Comparison of ENCODE assay signal across 29 cellular contexts in the genomic region with DNA sequence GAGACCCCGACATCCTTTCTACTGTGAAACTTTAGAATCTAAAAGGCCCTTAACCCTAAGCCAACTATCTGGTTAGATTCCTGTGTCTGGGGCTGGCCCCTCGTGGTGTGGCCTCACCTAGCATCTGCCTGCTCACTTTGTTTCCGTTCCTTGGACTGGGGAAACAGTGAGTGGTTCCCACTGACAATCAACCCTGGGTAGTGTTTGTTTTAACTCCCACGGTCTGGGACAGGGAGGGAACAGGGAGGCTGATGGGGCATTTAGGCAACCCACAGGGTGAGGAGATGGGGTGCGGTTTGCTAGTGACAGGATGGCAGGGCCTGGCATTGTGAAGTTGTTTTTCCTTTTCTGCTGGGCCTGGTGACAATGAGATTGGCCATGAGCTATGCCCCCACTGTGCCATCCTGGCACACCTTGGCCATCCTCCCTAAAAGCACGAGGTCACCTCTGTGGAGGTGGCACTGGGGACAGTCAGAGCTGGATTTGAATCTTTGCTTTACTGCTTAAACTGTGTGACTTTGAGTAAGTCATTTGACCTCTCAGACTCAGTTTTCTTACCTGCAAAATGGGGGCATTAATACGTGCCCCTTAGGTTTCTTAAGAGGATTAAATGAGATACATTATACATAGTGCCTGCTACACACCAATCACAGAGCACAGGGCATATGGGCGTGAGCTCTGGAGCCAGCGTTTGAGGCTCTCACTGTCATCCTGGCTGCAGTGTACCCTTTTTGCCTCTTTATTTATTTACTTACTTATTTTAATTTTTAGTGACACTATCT. TPM values are rescaled to one million over a fixed set of nuclear protein-coding genes. Genes with fewer than 3 reads are reported as not detected.
DNase-seq lines count a peak whose midpoint lies in the region; ATAC-seq, FAIRE-seq and TF ChIP-seq lines count a peak whose summit lies in the region.
"Had no signal": no experiment of that assay in that cellular context is flagged by ENCODE, and none has a peak within 500 bp of the region (broad histone marks: within the 10 kb centered on the region; RNA-seq: fewer than 3 reads in every experiment).

No MANE protein-coding gene starts in this region.

- peaks cover 2 to 22% of the 10 kb centered on the region in 2 experiments; a peak in 3 of 5 replicates for H3K27me3 ChIP-seq in HepG2 (ENCODE audit: control insufficient read depth in 1 of 2, insufficient read depth in 2 of 2, low read length in 2 of 2)
- H3K27me3 ChIP-seq: BE2C, MG63, SJCRH30 had no signal

- TF ChIP-seq POLR2A in A549 (IDR thresholded peaks at IDR 0.05; ENCODE audit: low read length) (no peak), HepG2 (IDR thresholded peaks at IDR 0.05; ENCODE audit: insufficient read depth in 1 of 2, low read depth in 2 of 2, low read length in 2 of 2) (no peak)

- H4K20me1 ChIP-seq in HepG2 (ENCODE audit: insufficient read depth, low read length), result no peaks in the 10 kb centered on the region; the same call in 1 of the 2 replicates

- TF ChIP-seq CTCF in A549 (IDR thresholded peaks at IDR 0.05), result no peak
- no peak for TF ChIP-seq CTCF in HepG2 (CRISPR knock-in tag; IDR thresholded peaks at IDR 0.05)
- no peak for TF ChIP-seq CTCF in HFFc6 (IDR thresholded peaks at IDR 0.05)

- H3K79me2 ChIP-seq in HepG2 (ENCODE audit: insufficient read depth, low read length), result no peaks in the 10 kb centered on the region

- POLR2A ChIA-PET in A549 (lab: Yijun Ruan, JAX), result no interaction called here
- POLR2A ChIA-PET in HepG2 (lab: Yijun Ruan, JAX), result no interaction called here

- H3K27ac Mint-ChIP-seq in central memory CD8-positive, alpha-beta T cell (ENCODE audit: low read depth), result peak overlapping the region; percentile 57
- H3K27ac Mint-ChIP-seq in HFFc6, result no peak overlapping the region
- H3K27ac Mint-ChIP-seq: CD8-positive, alpha-beta memory T cell had no signal

- in situ Hi-C loops in HepG2 (cut with HindIII; ENCODE audit: extremely low pct_ligation_motif_present, low pct_unique_long_range_greater_than_20kb), result loop anchor here (5.0 kb wide), 2 partner anchors 37 to 172 kb away; no protein-coding TSS in a partner anchor

- H3K4me3 ChIP-seq in A549 (no peak overlapping the region), HepG2 (replicated peaks in 1 of 3; ENCODE audit: insufficient read depth in 1 of 3, low read depth in 2 of 3, low read length in 3 of 3) (no peak overlapping the region)
- H3K4me3 ChIP-seq: HAP-1, MG63, PC-9, SJCRH30 had no signal

- TF ChIP-seq RAD21 in A549 (conservative IDR thresholded peaks at IDR 0.05 in 1 of 2, IDR thresholded peaks at IDR 0.05 in 1 of 2), result no peak
- no peak for TF ChIP-seq RAD21 in HepG2 (CRISPR knock-in tag; IDR thresholded peaks at IDR 0.05)

- CTCF ChIA-PET in A549 (lab: Yijun Ruan, JAX) (interaction anchor here (0.8 to 18.6 kb wide), 5 partner anchors 15 to 88 kb away, joined by 3 to 281 read pairs (median 29); no protein-coding TSS in a partner anchor), HepG2 (lab: Yijun Ruan, JAX; ENCODE audit: low intra/inter-chr PET ratio, low total read pairs) (interaction anchor here (3.1 to 3.6 kb wide), 2 partner anchors 27 to 40 kb away, joined by 24 to 47 read pairs; no protein-coding TSS in a partner anchor)

- H3K4me3 Mint-ChIP-seq in central memory CD8-positive, alpha-beta T cell, result no peak overlapping the region
- H3K4me3 Mint-ChIP-seq in HFFc6, result no peak overlapping the region
- H3K4me3 Mint-ChIP-seq: CD14-positive monocyte; CD8-positive, alpha-beta memory T cell had no signal

- no peaks in the 10 kb centered on the region for H3K9me3 ChIP-seq in A549
- H3K9me3 ChIP-seq in HepG2 (ENCODE audit: low read length), result no peaks in the 10 kb centered on the region
- H3K9me3 ChIP-seq: BE2C, HAP-1, MG63, SJCRH30 had no signal

- no peaks in the 10 kb centered on the region for H3K9me3 Mint-ChIP-seq in central memory CD8-positive, alpha-beta T cell
- no peaks in the 10 kb centered on the region for H3K9me3 Mint-ChIP-seq in HFFc6
- H3K9me3 Mint-ChIP-seq: CD8-positive, alpha-beta memory T cell had no signal

- no TSS peak for BruUV-seq in HepG2 (replicated peaks; lab: Mats Ljungman, UMichigan)

- no peaks in the 10 kb centered on the region for H3K4me1 Mint-ChIP-seq in central memory CD8-positive, alpha-beta T cell
- peaks cover 13% of the 10 kb centered on the region for H3K4me1 Mint-ChIP-seq in HFFc6 (ENCODE audit: low read depth)

- DNase-seq in A549 (ENCODE audit: low read depth in 1 of 2, low spot score in 1 of 2) (no peak), Daoy (ENCODE audit: low read depth) (peak; percentile 21), HepG2 (ENCODE audit: low spot score) (no peak), AML-193 (lab: John Stamatoyannopoulos, UW) (no peak), DMS 273 treated with DMSO at 0.1 percent for 48 hours (lab: John Stamatoyannopoulos, UW) (no peak), HFFc6 (no peak)
- no peak for DNase-seq in central memory CD8-positive, alpha-beta T cell (ENCODE audit: low spot score in 2 of 2)
- DNase-seq: BE2C; CD8-positive, alpha-beta memory T cell; DMS79 treated with DMSO at 0.1 percent for 48 hours; GOT3; KBM-7; MG63; NCI-H1105 treated with DMSO at 0.1 percent for 48 hours; NCI-H2029; NCI-H446; NCI-H524 treated with DMSO at 0.1 percent for 48 hours; NCI-H774; PC-9; SJCRH30 had no signal

- no peaks in the 10 kb centered on the region for H3K36me3 Mint-ChIP-seq in central memory CD8-positive, alpha-beta T cell (ENCODE audit: insufficient read depth)
- H3K36me3 Mint-ChIP-seq in HFFc6 (ENCODE audit: low read depth), result no peaks in the 10 kb centered on the region
- H3K36me3 Mint-ChIP-seq: CD14-positive monocyte; CD8-positive, alpha-beta memory T cell had no signal

- WGBS in A549 (ENCODE audit: missing lambda C conversion rate), result 77% methylated on average over 9 of the region's 9 CpGs
- WGBS in HepG2 (ENCODE audit: low lambda C conversion rate), result 29% methylated on average over 7 of the region's 9 CpGs

- peaks cover 46% of the 10 kb centered on the region for H3K4me1 ChIP-seq in A549
- H3K4me1 ChIP-seq in HepG2 (ENCODE audit: insufficient read depth, low read length), result peaks cover 18% of the 10 kb centered on the region
- H3K4me1 ChIP-seq: BE2C, HAP-1, SJCRH30 had no signal

- no peak overlapping the region for H3K4me2 ChIP-seq in A549
- H3K4me2 ChIP-seq in HepG2 (ENCODE audit: low read depth, low read length), result no peak overlapping the region
- H3K4me2 ChIP-seq: PC-9 had no signal

- intact Hi-C loops in HepG2 (cut with micrococcal nuclease; ENCODE audit: unreplicated experiment), result no loop called here

- no peak for FAIRE-seq in A549 (lab: Jason Lieb, UNC)
- FAIRE-seq in HepG2 (lab: Jason Lieb, UNC), result no peak

- no peaks in the 10 kb centered on the region for H3K36me3 ChIP-seq in HepG2 (replicated peaks in 1 of 2; ENCODE audit: control insufficient read depth in 1 of 2, insufficient read depth in 2 of 2, low read length in 2 of 2)
- H3K36me3 ChIP-seq: BE2C, HAP-1, MG63, SJCRH30 had no signal

- TF ChIP-seq EP300 in A549 (IDR thresholded peaks at IDR 0.05) (no peak), HepG2 (IDR thresholded peaks at IDR 0.05; ENCODE audit: low read depth in 2 of 2, low read length in 2 of 2) (no peak), HepG2 (CRISPR knock-in tag; IDR thresholded peaks at IDR 0.05; ENCODE audit: borderline replicate concordance) (no peak)

- ATAC-seq in A549 (no peak), HepG2 (no peak), GM21723 (IDR thresholded peaks at IDR 0.05; ENCODE audit: unreplicated experiment) (no peak)
- no peak for ATAC-seq in central memory CD8-positive, alpha-beta T cell (replicated peaks; ENCODE audit: extremely low read depth, poor library complexity, severe bottlenecking)
- ATAC-seq: Right ventricle myocardium inferior, SK-N-SH treated with all-trans-retinoic acid at 6 μM for 48 hours had no signal

- peaks cover 16% of the 10 kb centered on the region for H3K27me3 Mint-ChIP-seq in central memory CD8-positive, alpha-beta T cell
- peaks cover 7% of the 10 kb centered on the region for H3K27me3 Mint-ChIP-seq in HFFc6 (ENCODE audit: insufficient read depth)

- no peak overlapping the region for H3K9ac ChIP-seq in HepG2 (ENCODE audit: insufficient read depth, low read depth, low read length)

- H3K27ac ChIP-seq in A549, result peak overlapping the region; percentile 50 to 88
- no peak overlapping the region for H3K27ac ChIP-seq in HepG2 (ENCODE audit: extremely low read length, insufficient read depth, low read length)
- H3K27ac ChIP-seq: HL-60, PC-9, SJCRH30 had no signal

- H2AFZ ChIP-seq in HepG2 (ENCODE audit: low read length), result no peak overlapping the region
- H2AFZ ChIP-seq: PC-9 had no signal

RNA-seq across cellular contexts. Expression of gene CHRDL2, which starts 31.4 kb away (rescaled TPM):
- 1.8 and 2.3 TPM in 2 replicates for polyA plus RNA-seq in A549 (2011; rRNA removed)
- polyA plus RNA-seq in A549 (2012; cell fraction: cytosol; rRNA removed), result 4.9 and 6.3 TPM in 2 replicates
- polyA plus RNA-seq in A549 (2012; cell fraction: nucleus; rRNA removed), result 5.5 and 5.8 TPM in 2 replicates
- 2.6 to 5.8 TPM (median 5.4 TPM) in 3 replicates for polyA plus RNA-seq in A549 (2017; fragmentation: RNase III; extraction: RNeasy Plus Mini Kit Qiagen cat#74134 plus additional on column Dnase treatment)
- 1.7 and 3.4 TPM in 2 replicates for polyA minus RNA-seq in A549 (2011; rRNA and poly(A)+ RNA removed)
- not detected in 2 replicates for total RNA-seq in Daoy (2014; rRNA removed; shearing (Covaris generic))
- not detected in 2 replicates for total RNA-seq in HepG2 (2016; rRNA removed; fragmentation: Illumina TruSeq; extraction: Trizol)
- total RNA-seq in HepG2 (2016; cell fraction: cytosol; rRNA removed; fragmentation: Illumina TruSeq; extraction: Trizol; ENCODE audit: low read depth), result not detected in 2 replicates
- total RNA-seq in HepG2 (2016; cell fraction: insoluble cytoplasmic fraction; rRNA removed; fragmentation: Illumina TruSeq; extraction: Trizol), result not detected in 2 replicates
- total RNA-seq in HepG2 (2016; cell fraction: membrane; rRNA removed; fragmentation: Illumina TruSeq; extraction: Trizol), result not detected in 2 replicates
- total RNA-seq in HepG2 (2016; cell fraction: nucleus; rRNA removed; fragmentation: Illumina TruSeq; extraction: Trizol), result not detected in 2 replicates
- 0.04 TPM in 1 of 2 replicates, not detected in the other for polyA plus RNA-seq in HepG2 (2011; rRNA removed)
- 0.07 TPM in 1 of 2 replicates, not detected in the other for polyA plus RNA-seq in HepG2 (2011; cell fraction: cytosol; rRNA removed)
- polyA plus RNA-seq in HepG2 (2011; cell fraction: nucleus; rRNA removed), result 0.16 and 0.34 TPM in 2 replicates
- polyA plus RNA-seq in HepG2 (2012), result 0.17 and 1.2 TPM in 2 replicates
- 0.20 and 0.28 TPM in 2 replicates for polyA plus RNA-seq in HepG2 (2016; cell fraction: cytosol; fragmentation: Illumina TruSeq; extraction: Trizol; ENCODE audit: low read depth)
- 0.41 TPM in 1 of 2 replicates, not detected in the other for polyA plus RNA-seq in HepG2 (2016; cell fraction: insoluble cytoplasmic fraction; fragmentation: Illumina TruSeq; extraction: Trizol; ENCODE audit: low read depth)
- polyA plus RNA-seq in HepG2 (2016; cell fraction: membrane; fragmentation: Illumina TruSeq; extraction: Trizol; ENCODE audit: low read depth), result 0.17 TPM in 1 of 2 replicates, not detected in the other
- polyA plus RNA-seq in HepG2 (2016; cell fraction: nucleus; fragmentation: Illumina TruSeq; extraction: Trizol; ENCODE audit: insufficient read depth, low read depth), result 0.27 and 0.37 TPM in 2 replicates
- polyA minus RNA-seq in HepG2 (2011; rRNA and poly(A)+ RNA removed; ENCODE audit: low replicate concordance), result 0.20 and 1.1 TPM in 2 replicates
- polyA minus RNA-seq in HepG2 (2011; cell fraction: cytosol; rRNA and poly(A)+ RNA removed), result not detected in 2 replicates
- not detected in 2 replicates for polyA minus RNA-seq in HepG2 (2011; cell fraction: nucleus; rRNA and poly(A)+ RNA removed)
- not detected for total RNA-seq in HFFc6 (2021; fragmentation: NEBNext Ultra II Directional; extraction: Animal tissue kit (Norgen Biotek cat#: 25700))
- total RNA-seq: CD8-positive, alpha-beta memory T cell; HT-29; LHCN-M2; PC-9; RPMI7951; SJCRH30 had no signal
- polyA plus RNA-seq: CD14-positive monocyte; CD8-positive, alpha-beta memory T cell had no signal

RNA-seq across cellular contexts. Expression of gene RNF169, which starts 48.8 kb away (rescaled TPM):
- polyA plus RNA-seq in A549 (2011; rRNA removed) (10.7 and 11.1 TPM in 2 replicates), A549 (2017; fragmentation: RNase III; extraction: RNeasy Plus Mini Kit Qiagen cat#74134 plus additional on column Dnase treatment) (5.8 to 6.3 TPM (median 6.2 TPM) in 3 replicates), HepG2 (2011; rRNA removed) (4.8 and 5.3 TPM in 2 replicates)
- polyA plus RNA-seq in A549 (2012; cell fraction: cytosol; rRNA removed), result 1.2 and 1.4 TPM in 2 replicates
- polyA plus RNA-seq in A549 (2012; cell fraction: nucleus; rRNA removed), result 1.2 and 1.7 TPM in 2 replicates
- polyA minus RNA-seq in A549 (2011; rRNA and poly(A)+ RNA removed), result 25.6 and 28.7 TPM in 2 replicates
- total RNA-seq in Daoy (2014; rRNA removed; shearing (Covaris generic)), result 5.0 and 5.8 TPM in 2 replicates
- 14.2 and 17.0 TPM in 2 replicates for total RNA-seq in HepG2 (2016; rRNA removed; fragmentation: Illumina TruSeq; extraction: Trizol)
- total RNA-seq in HepG2 (2016; cell fraction: cytosol; rRNA removed; fragmentation: Illumina TruSeq; extraction: Trizol; ENCODE audit: low read depth), result 1.6 and 1.9 TPM in 2 replicates
- total RNA-seq in HepG2 (2016; cell fraction: insoluble cytoplasmic fraction; rRNA removed; fragmentation: Illumina TruSeq; extraction: Trizol), result 14.0 and 15.8 TPM in 2 replicates
- 6.1 and 6.8 TPM in 2 replicates for total RNA-seq in HepG2 (2016; cell fraction: membrane; rRNA removed; fragmentation: Illumina TruSeq; extraction: Trizol)
- total RNA-seq in HepG2 (2016; cell fraction: nucleus; rRNA removed; fragmentation: Illumina TruSeq; extraction: Trizol), result 19.7 and 21.7 TPM in 2 replicates
- polyA plus RNA-seq in HepG2 (2011; cell fraction: cytosol; rRNA removed), result 2.3 and 3.3 TPM in 2 replicates
- 6.3 and 7.5 TPM in 2 replicates for polyA plus RNA-seq in HepG2 (2011; cell fraction: nucleus; rRNA removed)
- polyA plus RNA-seq in HepG2 (2012), result 5.4 and 6.4 TPM in 2 replicates
- 0.20 and 0.22 TPM in 2 replicates for polyA plus RNA-seq in HepG2 (2016; cell fraction: cytosol; fragmentation: Illumina TruSeq; extraction: Trizol; ENCODE audit: low read depth)
- polyA plus RNA-seq in HepG2 (2016; cell fraction: insoluble cytoplasmic fraction; fragmentation: Illumina TruSeq; extraction: Trizol; ENCODE audit: low read depth), result 6.0 and 6.8 TPM in 2 replicates
- polyA plus RNA-seq in HepG2 (2016; cell fraction: membrane; fragmentation: Illumina TruSeq; extraction: Trizol; ENCODE audit: low read depth), result 0.93 and 1.1 TPM in 2 replicates
- 13.1 and 13.4 TPM in 2 replicates for polyA plus RNA-seq in HepG2 (2016; cell fraction: nucleus; fragmentation: Illumina TruSeq; extraction: Trizol; ENCODE audit: insufficient read depth, low read depth)
- polyA minus RNA-seq in HepG2 (2011; rRNA and poly(A)+ RNA removed; ENCODE audit: low replicate concordance), result 15.7 and 33.2 TPM in 2 replicates
- polyA minus RNA-seq in HepG2 (2011; cell fraction: cytosol; rRNA and poly(A)+ RNA removed), result 12.7 and 13.5 TPM in 2 replicates
- 43.4 and 50.1 TPM in 2 replicates for polyA minus RNA-seq in HepG2 (2011; cell fraction: nucleus; rRNA and poly(A)+ RNA removed)
- total RNA-seq in HFFc6 (2021; fragmentation: NEBNext Ultra II Directional; extraction: Animal tissue kit (Norgen Biotek cat#: 25700)), result 10 to 100 TPM; 10.9 to 12.9 (median 12.2) TPM
